ENCODE assay signal across 21 cellular contexts in the genomic region with DNA sequence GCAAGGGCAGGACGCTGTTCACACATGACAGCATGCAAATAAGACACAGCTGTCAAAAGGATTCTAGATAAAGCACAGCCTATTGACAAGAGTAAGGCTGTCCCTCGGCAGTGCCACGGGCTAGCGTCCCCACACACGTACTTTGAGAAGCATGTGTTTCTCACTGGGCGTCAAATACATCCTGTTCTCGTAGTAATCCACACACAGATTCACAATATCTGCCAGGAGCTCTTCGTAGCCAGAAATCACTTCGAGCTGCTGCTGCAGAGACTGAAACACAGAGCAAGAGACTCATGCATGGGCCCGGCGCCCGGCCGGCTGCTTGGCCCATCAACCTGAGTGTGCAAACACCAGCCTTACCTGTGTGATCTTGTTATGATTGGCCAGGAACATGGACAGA. TPM values are rescaled to one million over a fixed set of nuclear protein-coding genes. Genes with fewer than 3 reads are reported as not detected.
DNase-seq lines count a peak whose midpoint lies in the region; ATAC-seq and TF ChIP-seq lines count a peak whose summit lies in the region.
"Had no signal": no experiment of that assay in that cellular context is flagged by ENCODE, and none has a peak within 500 bp of the region (broad histone marks: within the 10 kb centered on the region; RNA-seq: fewer than 3 reads in every experiment).

No MANE protein-coding gene starts in this region.

- no peak for DNase-seq in activated naive CD4-positive, alpha-beta T cell treated with anti-CD3 and anti-CD28 coated beads, Interleukin-2, amount 10 ng/mL, durations not matched to agents 7 days and 5 days
- DNase-seq in activated naive CD4-positive, alpha-beta T cell treated with anti-CD3 and anti-CD28 coated beads, Interleukin-2, amount 50 U/mL, for 72 hours (ENCODE audit: low spot score in 2 of 2) = no peak
- DNase-seq in heart left ventricle (no peak), nephron progenitor cell (no peak), NCI-H128 (lab: John Stamatoyannopoulos, UW; ENCODE audit: unreplicated experiment) (no peak), kidney glomerular epithelial cell (lab: John Stamatoyannopoulos, UW) (no peak), NCI-H1105 treated with DMSO at 0.1 percent for 48 hours (lab: John Stamatoyannopoulos, UW) (no peak)
- DNase-seq: AML-193, DMS 273 treated with DMSO at 0.1 percent for 48 hours, H9, MM.1S, NCI-H1092 treated with DMSO at 0.1 percent for 48 hours, NCI-H187, NCI-H2227 treated with DMSO at 0.1 percent for 48 hours, NCI-H510A treated with DMSO at 0.1 percent for 48 hours, NCI-H774, OCI-M1, SIG-M5 had no signal

- no peak overlapping the region for H3K4me3 Mint-ChIP-seq in activated naive CD4-positive, alpha-beta T cell treated with anti-CD3 and anti-CD28 coated beads, Interleukin-2, amount 10 ng/mL, durations not matched to agents 7 days and 5 days
- H3K4me3 Mint-ChIP-seq in nephron progenitor cell = no peak overlapping the region
- H3K4me3 Mint-ChIP-seq: CD14-positive monocyte, H9 had no signal

- intact Hi-C loops in heart left ventricle (cut with DNase I) = no loop called here

- H3K9me3 Mint-ChIP-seq in activated naive CD4-positive, alpha-beta T cell treated with anti-CD3 and anti-CD28 coated beads, Interleukin-2, amount 10 ng/mL, durations not matched to agents 7 days and 5 days = no peaks in the 10 kb centered on the region
- H3K9me3 Mint-ChIP-seq in activated naive CD4-positive, alpha-beta T cell treated with anti-CD3 and anti-CD28 coated beads, Interleukin-2, amount 50 U/mL, for 72 hours = no peaks in the 10 kb centered on the region
- H3K9me3 Mint-ChIP-seq in nephron progenitor cell = no peaks in the 10 kb centered on the region
- H3K9me3 Mint-ChIP-seq: CD14-positive monocyte, H9 had no signal

- no peak for TF ChIP-seq CTCF in heart left ventricle (IDR thresholded peaks at IDR 0.05)
- TF ChIP-seq CTCF in nephron progenitor cell (IDR thresholded peaks at IDR 0.05) = no peak

- H3K4me3 ChIP-seq in heart left ventricle = no peak overlapping the region

- H3K36me3 Mint-ChIP-seq in activated naive CD4-positive, alpha-beta T cell treated with anti-CD3 and anti-CD28 coated beads, Interleukin-2, amount 10 ng/mL, durations not matched to agents 7 days and 5 days = no peaks in the 10 kb centered on the region
- peaks cover 0 to 4% of the 10 kb centered on the region in 2 donors for H3K36me3 Mint-ChIP-seq in activated naive CD4-positive, alpha-beta T cell treated with anti-CD3 and anti-CD28 coated beads, Interleukin-2, amount 50 U/mL, for 72 hours
- peaks cover 37% of the 10 kb centered on the region for H3K36me3 Mint-ChIP-seq in nephron progenitor cell (ENCODE audit: low read depth)

- ATAC-seq in activated naive CD4-positive, alpha-beta T cell treated with anti-CD3 and anti-CD28 coated beads, Interleukin-2, amount 50 U/mL, for 72 hours = no peak
- ATAC-seq in heart left ventricle = peak in 3 of 4 donors; percentile 18 to 52 (median 42)

- H3K27ac Mint-ChIP-seq in activated naive CD4-positive, alpha-beta T cell treated with anti-CD3 and anti-CD28 coated beads, Interleukin-2, amount 10 ng/mL, durations not matched to agents 7 days and 5 days = peak overlapping the region; percentile 19
- no peak overlapping the region for H3K27ac Mint-ChIP-seq in activated naive CD4-positive, alpha-beta T cell treated with anti-CD3 and anti-CD28 coated beads, Interleukin-2, amount 50 U/mL, for 72 hours
- H3K27ac Mint-ChIP-seq in nephron progenitor cell = peak overlapping the region; percentile 80
- H3K27ac Mint-ChIP-seq: H9 had no signal

- no peaks in the 10 kb centered on the region for H3K27me3 ChIP-seq in heart left ventricle

- H3K4me1 Mint-ChIP-seq in activated naive CD4-positive, alpha-beta T cell treated with anti-CD3 and anti-CD28 coated beads, Interleukin-2, amount 10 ng/mL, durations not matched to agents 7 days and 5 days = peaks cover 11% of the 10 kb centered on the region
- H3K4me1 Mint-ChIP-seq in nephron progenitor cell = no peaks in the 10 kb centered on the region
- H3K4me1 Mint-ChIP-seq: H9 had no signal

- H3K36me3 ChIP-seq in heart left ventricle = peaks cover 2 to 97% (median 85%) of the 10 kb centered on the region in 9 donors

- peaks cover 0 to 7% (median 0%) of the 10 kb centered on the region in 12 donors for H3K4me1 ChIP-seq in heart left ventricle

- CTCF ChIA-PET in activated naive CD4-positive, alpha-beta T cell treated with anti-CD3 and anti-CD28 coated beads, Interleukin-2, amount 10 ng/mL, durations not matched to agents 7 days and 5 days (lab: Charles Lee) = no interaction called here

- 75 to 87% (median 76%) methylated on average over 13 of the region's 13 CpGs for WGBS in heart left ventricle, 4 donors

- H3K27me3 Mint-ChIP-seq in activated naive CD4-positive, alpha-beta T cell treated with anti-CD3 and anti-CD28 coated beads, Interleukin-2, amount 10 ng/mL, durations not matched to agents 7 days and 5 days = no peaks in the 10 kb centered on the region
- no peaks in the 10 kb centered on the region for H3K27me3 Mint-ChIP-seq in nephron progenitor cell (ENCODE audit: low read depth, poor library complexity)

- no peaks in the 10 kb centered on the region for H3K9me3 ChIP-seq in heart left ventricle

- TF ChIP-seq POLR2A in heart left ventricle (IDR thresholded peaks at IDR 0.05) = no peak

- no peak overlapping the region for H3K27ac ChIP-seq in heart left ventricle
- H3K27ac ChIP-seq in temporal lobe (ENCODE audit: low read depth, low read length) = peak overlapping the region; percentile 24
- H3K27ac ChIP-seq: 22Rv1 had no signal

RNA-seq across cellular contexts. Expression of a gene that starts 41.1 kb away (rescaled TPM):
- total RNA-seq in activated naive CD4-positive, alpha-beta T cell treated with anti-CD3 and anti-CD28 coated beads, Interleukin-2, amount 50 U/mL, for 72 hours = 10 to 100 TPM; 19.2 to 40.6 TPM
- total RNA-seq in heart left ventricle (100 to 1,000 TPM in 1 of 9 donors, 10 to 100 TPM in 8; 23.4 to 111 (median 34.6) TPM), temporal lobe (48.7 TPM)
- polyA plus RNA-seq in heart left ventricle = 10 to 100 TPM in 1 of 2 donors, 1 to 10 TPM in 1; 7.6 to 32.8 TPM

Comparison
In these comparisons a context has a peak if more than half of its experiments do, and no peak if none do; other contexts are left out.
1. H3K27ac Mint-ChIP-seq: peak in activated naive CD4-positive, alpha-beta T cell treated with anti-CD3 and anti-CD28 coated beads, Interleukin-2, amount 10 ng/mL, durations not matched to agents 7 days and 5 days (single experiment) and nephron progenitor cell (single experiment); none in activated naive CD4-positive, alpha-beta T cell treated with anti-CD3 and anti-CD28 coated beads, Interleukin-2, amount 50 U/mL, for 72 hours (0 of 2).
2. ATAC-seq: peak in heart left ventricle (3 of 4); none in activated naive CD4-positive, alpha-beta T cell treated with anti-CD3 and anti-CD28 coated beads, Interleukin-2, amount 50 U/mL, for 72 hours (0 of 2).